Comparison of ENCODE assay signal across 24 cellular contexts in genomic region chr7:157955383-157955999, GRCh38.
DNase-seq lines count a peak whose midpoint lies in the region; ATAC-seq and TF ChIP-seq lines count a peak whose summit lies in the region.
"Had no signal": no experiment of that assay in that cellular context is flagged by ENCODE, and none has a peak within 500 bp of the region (broad histone marks: within the 10 kb centered on the region; RNA-seq: fewer than 3 reads in every experiment).

No MANE protein-coding gene starts in this region.

- TF ChIP-seq CTCF in WTC11 (IDR thresholded peaks at IDR 0.05) (no peak), neural progenitor cell (IDR thresholded peaks at IDR 0.05) (no peak)

- H3K9me3 ChIP-seq in neural progenitor cell (ENCODE audit: low read depth), result peaks cover 12% of the 10 kb centered on the region

- peaks cover 21% of the 10 kb centered on the region for H3F3A ChIP-seq in neural progenitor cell (ENCODE audit: low read depth)

- POLR2A ChIA-PET in WTC11 (lab: Charles Lee), result no interaction called here

- no peak overlapping the region for H3K27ac ChIP-seq in neural progenitor cell
- H3K27ac ChIP-seq: HL-60 had no signal

- H3K9ac ChIP-seq in neural progenitor cell, result no peak overlapping the region

- peaks cover 40% of the 10 kb centered on the region for H3K36me3 Mint-ChIP-seq in WTC11
- H3K36me3 Mint-ChIP-seq in neural progenitor cell, result no peaks in the 10 kb centered on the region
- no peaks in the 10 kb centered on the region for H3K36me3 Mint-ChIP-seq in stimulated activated naive B cell treated with anti-CD40 and anti-IgM and Interleukin-4, amounts not matched to agents 10 μg/mL and 1 μg/mL and 100 μg/mL, for 72 hours
- H3K36me3 Mint-ChIP-seq: CD8-positive, alpha-beta T cell had no signal

- H3K4me1 ChIP-seq in neural progenitor cell, result peaks cover 21% of the 10 kb centered on the region

- no peak overlapping the region for H2AFZ ChIP-seq in neural progenitor cell (replicated peaks)

- H3K4me3 ChIP-seq in neural progenitor cell, result no peak overlapping the region

- H3K79me2 ChIP-seq in neural progenitor cell (ENCODE audit: low read depth), result no peaks in the 10 kb centered on the region

- CTCF ChIA-PET in WTC11 (lab: Charles Lee), result no interaction called here

- peak overlapping the region; percentile 59 for H3K4me2 ChIP-seq in neural progenitor cell

- H3K27ac Mint-ChIP-seq in WTC11 (no peak overlapping the region), neural progenitor cell (no peak overlapping the region)
- no peak overlapping the region for H3K27ac Mint-ChIP-seq in stimulated activated naive B cell treated with anti-CD40 and anti-IgM and Interleukin-4, amounts not matched to agents 10 μg/mL and 1 μg/mL and 100 μg/mL, for 72 hours
- H3K27ac Mint-ChIP-seq: CD8-positive, alpha-beta T cell had no signal

- no peaks in the 10 kb centered on the region for H3K36me3 ChIP-seq in neural progenitor cell

- H3K9me3 Mint-ChIP-seq in WTC11 (peaks cover 46% of the 10 kb centered on the region), neural progenitor cell (peaks cover 4% of the 10 kb centered on the region)
- H3K9me3 Mint-ChIP-seq in stimulated activated naive B cell treated with anti-CD40 and anti-IgM and Interleukin-4, amounts not matched to agents 10 μg/mL and 1 μg/mL and 100 μg/mL, for 72 hours, result peaks cover 0 to 10% of the 10 kb centered on the region in 2 donors
- H3K9me3 Mint-ChIP-seq: CD8-positive, alpha-beta T cell had no signal

- H3K4me1 Mint-ChIP-seq in WTC11 (peaks cover 23% of the 10 kb centered on the region), neural progenitor cell (no peaks in the 10 kb centered on the region)
- no peaks in the 10 kb centered on the region for H3K4me1 Mint-ChIP-seq in stimulated activated naive B cell treated with anti-CD40 and anti-IgM and Interleukin-4, amounts not matched to agents 10 μg/mL and 1 μg/mL and 100 μg/mL, for 72 hours

- H3K4me3 Mint-ChIP-seq in WTC11 (no peak overlapping the region), neural progenitor cell (no peak overlapping the region)
- no peak overlapping the region for H3K4me3 Mint-ChIP-seq in stimulated activated naive B cell treated with anti-CD40 and anti-IgM and Interleukin-4, amounts not matched to agents 10 μg/mL and 1 μg/mL and 100 μg/mL, for 72 hours
- H3K4me3 Mint-ChIP-seq: CD8-positive, alpha-beta T cell had no signal

- peak; percentile 59 for ATAC-seq in WTC11
- ATAC-seq in stimulated activated naive B cell treated with anti-CD40 and anti-IgM and Interleukin-4, amounts not matched to agents 10 μg/mL and 1 μg/mL and 100 μg/mL, for 72 hours (replicated peaks), result no peak
- ATAC-seq: CD8-positive, alpha-beta T cell; Right ventricle myocardium inferior had no signal

- peak; percentile 30 for DNase-seq in NCI-H146 (lab: John Stamatoyannopoulos, UW)
- no peak for DNase-seq in NCI-H146 treated with DMSO at 0.1 percent for 48 hours (lab: John Stamatoyannopoulos, UW; ENCODE audit: unreplicated experiment)
- peak; percentile 62 for DNase-seq in NCI-H2107 (lab: John Stamatoyannopoulos, UW)
- no peak for DNase-seq in WTC11 (ENCODE audit: low spot score)
- peak; percentile 67 for DNase-seq in neural progenitor cell (ENCODE audit: low spot score)
- no peak for DNase-seq in activated CD8-positive, alpha-beta memory T cell treated with anti-CD3 and anti-CD28 coated beads, Interleukin-2, amount 50 U/mL, for 4 hours
- DNase-seq in SHP77 treated with DMSO at 0.1 percent for 48 hours (lab: John Stamatoyannopoulos, UW), result no peak
- no peak for DNase-seq in stimulated activated naive B cell treated with anti-CD40 and anti-IgM and Interleukin-4, amounts not matched to agents 10 μg/mL and 1 μg/mL and 100 μg/mL, for 72 hours
- DNase-seq: 8988T; C1 segment of cervical spinal cord; CD8-positive, alpha-beta T cell; DMS53; EL; HCEC 1CT; KBM-7; MM.1S; NCI-H1048; NCI-H1436 treated with DMSO at 0.1 percent for 48 hours; NCI-H2081 treated with DMSO at 0.1 percent for 48 hours; NCI-H2227 treated with DMSO at 0.1 percent for 48 hours; NCI-H524; NCI-H82 had no signal

- H3K27me3 ChIP-seq in neural progenitor cell, result no peaks in the 10 kb centered on the region

- no peaks in the 10 kb centered on the region for H4K20me1 ChIP-seq in neural progenitor cell (ENCODE audit: low read depth)

- H3K27me3 Mint-ChIP-seq in WTC11 (ENCODE audit: low read depth) (peaks cover 10% of the 10 kb centered on the region; the same call in 1 of the 2 replicates), neural progenitor cell (ENCODE audit: insufficient read depth, low read depth) (peaks cover 2% of the 10 kb centered on the region)
- peaks cover 0 to 10% of the 10 kb centered on the region in 2 donors for H3K27me3 Mint-ChIP-seq in stimulated activated naive B cell treated with anti-CD40 and anti-IgM and Interleukin-4, amounts not matched to agents 10 μg/mL and 1 μg/mL and 100 μg/mL, for 72 hours

TF ChIP-seq in WTC11, 78 proteins besides CTCF, POLR2A, EP300 and RAD21:
- TF ChIP-seq ZNF423 (CRISPR knock-in tag; IDR thresholded peaks at IDR 0.05), result peak; percentile 91
- no peak for TF ChIP-seq ZNF512 (CRISPR knock-in tag; IDR thresholded peaks at IDR 0.05; ENCODE audit: borderline replicate concordance)
- TF ChIP-seq NR2C2 (CRISPR knock-in tag; IDR thresholded peaks at IDR 0.05), result no peak

Comparison
In these comparisons a context has a peak if more than half of its experiments do, and no peak if none do; other contexts are left out.
1. DNase-seq: peak in NCI-H146 (single experiment), NCI-H2107 (single experiment) and neural progenitor cell (single experiment); none in NCI-H146 treated with DMSO at 0.1 percent for 48 hours (single experiment), WTC11 (single experiment), activated CD8-positive, alpha-beta memory T cell treated with anti-CD3 and anti-CD28 coated beads, Interleukin-2, amount 50 U/mL, for 4 hours (single experiment), SHP77 treated with DMSO at 0.1 percent for 48 hours (single experiment) and stimulated activated naive B cell treated with anti-CD40 and anti-IgM and Interleukin-4, amounts not matched to agents 10 μg/mL and 1 μg/mL and 100 μg/mL, for 72 hours (single experiment).